21 cellular contexts compared by ENCODE assay signal in the genomic region with DNA sequence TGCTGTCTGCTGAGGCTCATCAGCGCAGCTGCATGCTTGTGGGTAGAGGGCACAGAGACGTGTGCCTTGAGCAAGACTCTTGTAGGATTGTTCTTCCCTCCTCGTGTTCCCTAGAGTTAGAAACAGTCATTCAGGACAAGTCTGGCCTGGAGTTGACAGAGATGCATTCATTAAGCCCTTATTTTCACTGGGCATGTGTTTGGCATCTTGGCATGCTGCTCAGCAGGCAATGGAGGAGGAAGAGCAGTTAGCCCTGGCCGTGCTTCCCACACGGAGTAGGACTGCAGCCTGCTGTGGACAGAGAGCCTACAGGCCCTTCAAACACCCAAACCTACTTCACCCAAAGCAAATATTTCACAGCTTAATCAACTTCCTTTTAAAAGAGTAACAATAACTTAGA.
"Had no signal": no experiment of that assay in that cellular context is flagged by ENCODE, and none has a peak within 500 bp of the region (broad histone marks: within the 10 kb centered on the region; RNA-seq: fewer than 3 reads in every experiment).

No MANE protein-coding gene starts in this region.

- ATAC-seq: activated CD4-positive, alpha-beta T cell treated with anti-CD3 and anti-CD28 coated beads for 36 hours; effector memory CD8-positive, alpha-beta T cell; heart left ventricle; natural killer cell; sciatic nerve had no signal

- H3K27ac ChIP-seq: ascending aorta, brain microvascular endothelial cell, colonic mucosa, heart left ventricle, skin epidermis, tibial nerve had no signal

- DNase-seq: activated CD4-positive, alpha-beta T cell treated with anti-CD3 and anti-CD28 coated beads for 36 hours; activated CD4-positive, alpha-beta T cell treated with anti-CD3 and anti-CD28 coated beads, Interleukin-2, amount 50 U/mL, for 4 hours; activated CD4-positive, CD25-positive, alpha-beta regulatory T cell; activated effector memory CD4-positive, alpha-beta T cell treated with Interleukin-2 at 50 U/mL for 16 hours; activated naive CD4-positive, alpha-beta T cell treated with anti-CD3 and anti-CD28 coated beads, Interleukin-2, amount 10 ng/mL, durations not matched to agents 7 days and 5 days; activated naive CD8-positive, alpha-beta T cell treated with anti-CD3 and anti-CD28 coated beads, Interleukin-2, amount 10 ng/mL, durations not matched to agents 7 days and 5 days; brain microvascular endothelial cell; colonic mucosa; effector memory CD8-positive, alpha-beta T cell; foreskin fibroblast; heart left ventricle; immature natural killer cell; natural killer cell; posterior cingulate gyrus; stimulated activated CD4-positive, alpha-beta T cell treated with anti-CD3 and anti-CD28 coated beads, Interleukin-12 subunit alpha, Interleukin-12 subunit beta, amount 100 ng/mL, for 4 hours; stimulated activated CD4-positive, alpha-beta T cell treated with anti-CD3 and anti-CD28 coated beads, Interleukin-4, amount 100 ng/mL, for 1 hour had no signal

- H3K27ac Mint-ChIP-seq: activated CD4-positive, alpha-beta T cell treated with anti-CD3 and anti-CD28 coated beads for 36 hours; activated naive CD4-positive, alpha-beta T cell treated with anti-CD3 and anti-CD28 coated beads, Interleukin-2, amount 10 ng/mL, durations not matched to agents 7 days and 5 days; activated naive CD8-positive, alpha-beta T cell treated with anti-CD3 and anti-CD28 coated beads, Interleukin-2, amount 10 ng/mL, durations not matched to agents 7 days and 5 days; memory B cell had no signal

- H3K4me1 Mint-ChIP-seq: activated CD4-positive, alpha-beta T cell treated with anti-CD3 and anti-CD28 coated beads for 36 hours; activated naive CD8-positive, alpha-beta T cell treated with anti-CD3 and anti-CD28 coated beads, Interleukin-2, amount 10 ng/mL, durations not matched to agents 7 days and 5 days had no signal

- H3K4me1 ChIP-seq: ascending aorta, colonic mucosa, heart left ventricle, tibial nerve had no signal

- H3K27me3 Mint-ChIP-seq: activated CD4-positive, alpha-beta T cell treated with anti-CD3 and anti-CD28 coated beads for 36 hours; activated naive CD4-positive, alpha-beta T cell treated with anti-CD3 and anti-CD28 coated beads, Interleukin-2, amount 10 ng/mL, durations not matched to agents 7 days and 5 days; activated naive CD8-positive, alpha-beta T cell treated with anti-CD3 and anti-CD28 coated beads, Interleukin-2, amount 10 ng/mL, durations not matched to agents 7 days and 5 days; effector memory CD8-positive, alpha-beta T cell; memory B cell had no signal

- H3K4me3 ChIP-seq: ascending aorta, colonic mucosa, heart left ventricle, skin epidermis, tibial nerve had no signal

- H3K9me3 ChIP-seq: ascending aorta, colonic mucosa had no signal

- H3K4me3 Mint-ChIP-seq: activated CD4-positive, alpha-beta T cell treated with anti-CD3 and anti-CD28 coated beads for 36 hours; activated naive CD4-positive, alpha-beta T cell treated with anti-CD3 and anti-CD28 coated beads, Interleukin-2, amount 10 ng/mL, durations not matched to agents 7 days and 5 days; activated naive CD8-positive, alpha-beta T cell treated with anti-CD3 and anti-CD28 coated beads, Interleukin-2, amount 10 ng/mL, durations not matched to agents 7 days and 5 days; effector memory CD8-positive, alpha-beta T cell; immature natural killer cell; memory B cell; natural killer cell had no signal

- H3K27me3 ChIP-seq: ascending aorta, brain microvascular endothelial cell, colonic mucosa, heart left ventricle, tibial nerve had no signal
